ENCODE assay signal across 18 cellular contexts in genomic region chr20:57224641-57225138, GRCh38. TPM values are rescaled to one million over a fixed set of nuclear protein-coding genes. Genes with fewer than 3 reads are reported as not detected.
DNase-seq lines count a peak whose midpoint lies in the region; ATAC-seq, FAIRE-seq and TF ChIP-seq lines count a peak whose summit lies in the region.
"Had no signal": no experiment of that assay in that cellular context is flagged by ENCODE, and none has a peak within 500 bp of the region (broad histone marks: within the 10 kb centered on the region; RNA-seq: fewer than 3 reads in every experiment).

No MANE protein-coding gene starts in this region.

- no peak overlapping the region for H3K9ac ChIP-seq in OCI-LY1 (ENCODE audit: low read length)
- H3K9ac ChIP-seq: BLaER1 had no signal

- H3K9me2 ChIP-seq in OCI-LY1 (ENCODE audit: low read depth, low read length) = no peaks in the 10 kb centered on the region

- H3K27ac ChIP-seq in OCI-LY1 (ENCODE audit: low read depth, low read length, poor library complexity, severe bottlenecking) (peak overlapping the region; percentile 60), gastroesophageal sphincter (peak overlapping the region in 1 of 4 donors; percentile 10), osteoblast (ENCODE audit: low read depth, low read length) (no peak overlapping the region)
- H3K27ac ChIP-seq: BLaER1, dorsolateral prefrontal cortex had no signal

- 40 to 83% methylated on average over 1 to 3 of the region's 19 CpGs for WGBS in gastroesophageal sphincter (ENCODE audit: low coverage in 1 of 2), 2 donors

- H3K27me3 ChIP-seq in OCI-LY1 (ENCODE audit: insufficient read depth, low read length) = no peaks in the 10 kb centered on the region
- H3K27me3 ChIP-seq in gastroesophageal sphincter = peaks cover 25% of the 10 kb centered on the region
- no peaks in the 10 kb centered on the region for H3K27me3 ChIP-seq in osteoblast (ENCODE audit: insufficient read depth, low read length)
- H3K27me3 ChIP-seq: BLaER1 had no signal

- TF ChIP-seq POLR2A in gastroesophageal sphincter (IDR thresholded peaks at IDR 0.05) = no peak
- TF ChIP-seq POLR2A in GM12891 (IDR thresholded peaks at IDR 0.05; ENCODE audit: low read depth, low read length) = no peak

- no peak for FAIRE-seq in GM12891 (lab: Jason Lieb, UNC)
- FAIRE-seq: astrocyte had no signal

- ATAC-seq in gastroesophageal sphincter = peak; percentile 31
- ATAC-seq: HCT116 had no signal

- H3F3A ChIP-seq in OCI-LY1 (ENCODE audit: insufficient read depth, low read length) = no peaks in the 10 kb centered on the region

- no peak for TF ChIP-seq CTCF in OCI-LY1 (IDR thresholded peaks at IDR 0.05; ENCODE audit: low read length)
- no peak for TF ChIP-seq CTCF in gastroesophageal sphincter (IDR thresholded peaks at IDR 0.05)
- TF ChIP-seq CTCF in osteoblast (IDR thresholded peaks at IDR 0.05; ENCODE audit: extremely low read depth, low read depth, low read length) = no peak

- H3K36me3 ChIP-seq in OCI-LY1 (ENCODE audit: insufficient read depth, low read length) (peaks cover 99% of the 10 kb centered on the region), gastroesophageal sphincter (no peaks in the 10 kb centered on the region), osteoblast (ENCODE audit: insufficient read depth, low read length) (no peaks in the 10 kb centered on the region)
- H3K36me3 ChIP-seq: BLaER1 had no signal

- no peak for TF ChIP-seq EP300 in gastroesophageal sphincter (IDR thresholded peaks at IDR 0.05)

- H3K4me1 ChIP-seq in OCI-LY1 (ENCODE audit: insufficient read depth, low read length, severe bottlenecking) (peaks cover 20% of the 10 kb centered on the region), gastroesophageal sphincter (peaks cover 0 to 12% (median 7%) of the 10 kb centered on the region in 3 donors), osteoblast (ENCODE audit: insufficient read depth, low read length) (no peaks in the 10 kb centered on the region)

- H2AFZ ChIP-seq in OCI-LY1 (ENCODE audit: low read length) (no peak overlapping the region), osteoblast (ENCODE audit: low read length) (no peak overlapping the region)

- H3K79me2 ChIP-seq in OCI-LY1 (ENCODE audit: insufficient read depth, low read length) (peaks cover 18% of the 10 kb centered on the region), osteoblast (ENCODE audit: insufficient read depth, low read length) (no peaks in the 10 kb centered on the region)

- no peaks in the 10 kb centered on the region for H3K9me3 ChIP-seq in OCI-LY1 (ENCODE audit: low read length)
- H3K9me3 ChIP-seq in gastroesophageal sphincter = no peaks in the 10 kb centered on the region
- no peaks in the 10 kb centered on the region for H3K9me3 ChIP-seq in osteoblast (ENCODE audit: low read depth, low read length)
- H3K9me3 ChIP-seq: BLaER1 had no signal

- H4K20me1 ChIP-seq in OCI-LY1 (ENCODE audit: insufficient read depth, low read length) (no peaks in the 10 kb centered on the region), osteoblast (ENCODE audit: insufficient read depth, low read length) (no peaks in the 10 kb centered on the region)
- H4K20me1 ChIP-seq: BLaER1 had no signal

- H3K4me3 ChIP-seq in OCI-LY1 (ENCODE audit: low read depth, low read length, poor library complexity, severe bottlenecking) = no peak overlapping the region
- H3K4me3 ChIP-seq in gastroesophageal sphincter = no peak overlapping the region
- H3K4me3 ChIP-seq in osteoblast (ENCODE audit: insufficient read depth, low read length) = no peak overlapping the region
- H3K4me3 ChIP-seq: BLaER1, dorsolateral prefrontal cortex had no signal

- no peak overlapping the region for H3K4me2 ChIP-seq in OCI-LY1 (ENCODE audit: low read length)
- H3K4me2 ChIP-seq in osteoblast (ENCODE audit: insufficient read depth, low read length) = no peak overlapping the region
- H3K4me2 ChIP-seq: BLaER1 had no signal

- peak; percentile 54 for DNase-seq in EL
- DNase-seq in osteoblast (ENCODE audit: insufficient read length, low spot score, missing footprints) = peak; percentile 50
- no peak for DNase-seq in GM12891 (ENCODE audit: insufficient read length, low spot score)
- no peak for DNase-seq in NCI-H526 treated with DMSO at 0.1 percent for 48 hours (lab: John Stamatoyannopoulos, UW)
- DNase-seq in MV-4-11 (lab: John Stamatoyannopoulos, UW) = no peak
- DNase-seq in NCI-H146 treated with DMSO at 0.1 percent for 48 hours (lab: John Stamatoyannopoulos, UW; ENCODE audit: unreplicated experiment) = no peak
- DNase-seq: activated effector memory CD4-positive, alpha-beta T cell treated with anti-CD3 and anti-CD28 coated beads, Interleukin-2, amount 50 U/mL, for 16 hours; DMS79; midbrain; NCI-H1092 had no signal

TF ChIP-seq in GM12891, 5 proteins besides CTCF, POLR2A, EP300 and RAD21:
- no peak for TF ChIP-seq TAF1 (IDR thresholded peaks at IDR 0.05; ENCODE audit: low read depth, low read length)
- no peak for TF ChIP-seq PAX5 (IDR thresholded peaks at IDR 0.05; ENCODE audit: insufficient read depth, low read length, severe bottlenecking)
- no peak for TF ChIP-seq POLR2AphosphoS5 (IDR thresholded peaks at IDR 0.05; ENCODE audit: low read depth, low read length)
- TF ChIP-seq POU2F2 (IDR thresholded peaks at IDR 0.05; ENCODE audit: low read depth, low read length) = no peak
- TF ChIP-seq SPI1 (IDR thresholded peaks at IDR 0.05; ENCODE audit: low read depth, low read length) = no peak
TF ChIP-seq in GM12891: peak in this region for 0.

RNA-seq across cellular contexts. Expression of gene BMP7, which starts 41.8 kb away (rescaled TPM):
- total RNA-seq in gastroesophageal sphincter = 10 to 100 TPM in 1 of 4 donors, 1 to 10 TPM in 2, under 1 TPM in 1; 0.16 to 10.8 (median 5.0) TPM
- total RNA-seq in osteoblast = not detected in 2 replicates
- not detected for polyA plus RNA-seq in GM12891 (2012; ENCODE audit: low read depth, missing spikeins)
- total RNA-seq: activated CD8-positive, alpha-beta memory T cell treated with anti-CD3 and anti-CD28 coated beads for 36 hours; fibroblast of villous mesenchyme had no signal

Comparison
In these comparisons a context has a peak if more than half of its experiments do, and no peak if none do; other contexts are left out.
1. DNase-seq: peak in EL (single experiment) and osteoblast (single experiment); none in GM12891 (single experiment), NCI-H526 treated with DMSO at 0.1 percent for 48 hours (single experiment), MV-4-11 (single experiment) and NCI-H146 treated with DMSO at 0.1 percent for 48 hours (single experiment).